8 cellular contexts compared by ENCODE assay signal in the genomic region with DNA sequence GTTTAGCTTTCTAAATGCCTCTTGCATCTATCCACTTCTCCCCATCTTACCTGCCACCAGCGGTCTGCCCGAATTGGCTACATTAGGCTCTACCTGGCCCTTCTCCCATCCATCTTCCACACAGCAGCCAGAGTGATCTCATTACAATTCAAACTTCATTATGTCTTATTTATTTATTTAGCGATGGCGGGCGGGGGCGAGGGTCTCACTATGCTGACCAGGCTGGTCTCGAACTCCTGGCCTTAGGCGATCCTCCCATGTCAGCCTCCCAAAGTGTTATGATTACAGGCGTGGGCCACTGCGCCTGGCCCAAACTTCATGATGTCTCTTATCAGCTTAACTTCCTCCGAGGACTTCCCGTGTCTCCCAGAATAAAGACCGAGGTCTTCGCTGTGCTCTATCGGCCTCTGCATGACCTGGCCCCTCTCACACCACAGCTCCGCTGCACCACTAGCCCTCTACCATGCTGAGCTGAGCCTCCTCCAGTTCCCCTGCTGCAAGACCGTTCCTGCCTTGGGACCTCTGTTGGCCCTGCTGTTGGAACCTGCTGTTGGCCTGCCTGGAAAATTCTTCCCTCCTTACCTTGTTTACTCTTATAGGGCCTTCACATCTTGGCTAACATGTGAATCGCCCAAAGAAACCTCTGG. TPM values are rescaled to one million over a fixed set of nuclear protein-coding genes. Genes with fewer than 3 reads are reported as not detected.
DNase-seq lines count a peak whose midpoint lies in the region; ATAC-seq lines count a peak whose summit lies in the region.

No MANE protein-coding gene starts in this region.

- H3K9ac ChIP-seq in iPS-15b (ENCODE audit: low read depth, low read length), result peak overlapping the region; percentile 76

- DNase-seq in NCI-H2171 treated with DMSO at 0.1 percent for 48 hours (lab: John Stamatoyannopoulos, UW) (peak; percentile 37), NCI-H2171 (lab: John Stamatoyannopoulos, UW) (no peak), MG63 (no peak)
- DNase-seq in stimulated activated CD8-positive, alpha-beta memory T cell treated with anti-CD3 and anti-CD28 coated beads, Interleukin-15, amount 100 ng/mL, for 24 hours (ENCODE audit: low read depth), result peak; percentile 11

- ATAC-seq in activated T-helper 17 cell treated with anti-CD3 and anti-CD28 coated beads, Interleukin-2, amount 50 U/mL, for 72 hours (replicated peaks), result peak; percentile 18
- ATAC-seq in GM18858 (IDR thresholded peaks at IDR 0.05; ENCODE audit: unreplicated experiment) (no peak), GM18502 (IDR thresholded peaks at IDR 0.05; ENCODE audit: poor library complexity, unreplicated experiment) (no peak)

- peak overlapping the region; percentile 85 for H3K27ac Mint-ChIP-seq in activated T-helper 17 cell treated with anti-CD3 and anti-CD28 coated beads, Interleukin-2, amount 50 U/mL, for 72 hours

- no peaks in the 10 kb centered on the region for H3K27me3 ChIP-seq in MG63
- H3K27me3 ChIP-seq in iPS-15b (ENCODE audit: control insufficient read depth, insufficient read depth, low read length), result no peaks in the 10 kb centered on the region

- H3K27me3 Mint-ChIP-seq in activated T-helper 17 cell treated with anti-CD3 and anti-CD28 coated beads, Interleukin-2, amount 50 U/mL, for 72 hours, result peaks cover 24% of the 10 kb centered on the region

- H3K9me3 ChIP-seq in MG63 (no peaks in the 10 kb centered on the region), iPS-15b (ENCODE audit: control insufficient read depth, insufficient read depth, low read length) (no peaks in the 10 kb centered on the region)

- peaks cover 3% of the 10 kb centered on the region for H3K4me1 ChIP-seq in iPS-15b (ENCODE audit: control insufficient read depth, insufficient read depth, low read length)

- H3K4me3 Mint-ChIP-seq in activated T-helper 17 cell treated with anti-CD3 and anti-CD28 coated beads, Interleukin-2, amount 50 U/mL, for 72 hours, result peak overlapping the region; percentile 76

- peak overlapping the region; percentile 85 for H3K4me3 ChIP-seq in MG63
- peak overlapping the region; percentile 95 for H3K4me3 ChIP-seq in iPS-15b (ENCODE audit: low read depth, low read length)

- H3K36me3 Mint-ChIP-seq in activated T-helper 17 cell treated with anti-CD3 and anti-CD28 coated beads, Interleukin-2, amount 50 U/mL, for 72 hours (ENCODE audit: low read depth), result peaks cover 9% of the 10 kb centered on the region

- H3K4me1 Mint-ChIP-seq in activated T-helper 17 cell treated with anti-CD3 and anti-CD28 coated beads, Interleukin-2, amount 50 U/mL, for 72 hours, result peaks cover 18% of the 10 kb centered on the region

- H3K9me3 Mint-ChIP-seq in activated T-helper 17 cell treated with anti-CD3 and anti-CD28 coated beads, Interleukin-2, amount 50 U/mL, for 72 hours, result no peaks in the 10 kb centered on the region

- H3K36me3 ChIP-seq in MG63, result peaks cover 19% of the 10 kb centered on the region
- peaks cover 8% of the 10 kb centered on the region for H3K36me3 ChIP-seq in iPS-15b (ENCODE audit: control insufficient read depth, insufficient read depth, low read length)

RNA-seq across cellular contexts. Expression of a gene that starts 0.9 kb away (rescaled TPM):
- total RNA-seq in MG63 (2014; rRNA removed; shearing (Covaris generic); ENCODE audit: low replicate concordance), result 153 and 159 TPM in 2 replicates
- total RNA-seq in activated T-helper 17 cell treated with anti-CD3 and anti-CD28 coated beads, Interleukin-2, amount 50 U/mL, for 72 hours, result 10 to 100 TPM in 1 of 2 donors, 1 to 10 TPM in 1; 8.7 to 36.1 TPM

Comparison
In these comparisons a context has a peak if more than half of its experiments do, and no peak if none do; other contexts are left out.
1. DNase-seq: peak in NCI-H2171 treated with DMSO at 0.1 percent for 48 hours (single experiment) and stimulated activated CD8-positive, alpha-beta memory T cell treated with anti-CD3 and anti-CD28 coated beads, Interleukin-15, amount 100 ng/mL, for 24 hours (single experiment); none in NCI-H2171 (single experiment) and MG63 (single experiment).